26 cellular contexts compared by ENCODE assay signal in the genomic region with DNA sequence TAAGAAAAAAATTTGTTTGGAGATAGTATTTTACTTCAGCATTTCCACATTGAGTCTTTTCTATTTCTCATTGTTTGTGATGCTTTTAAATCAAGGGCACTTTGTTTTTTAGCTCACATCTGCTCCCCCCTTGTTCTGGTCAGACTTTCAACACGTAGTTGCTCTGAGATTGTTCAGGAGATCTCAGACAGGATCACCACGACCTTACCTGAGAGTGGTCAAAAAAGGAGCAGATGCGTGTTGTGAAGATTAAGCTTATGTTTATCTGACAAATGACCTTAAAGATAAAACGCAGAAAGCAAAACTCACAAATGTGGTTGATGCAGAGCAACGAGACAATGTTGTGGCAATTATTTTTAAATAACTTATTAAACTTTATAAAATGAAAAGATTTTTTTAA.
"Had no signal": no experiment of that assay in that cellular context is flagged by ENCODE, and none has a peak within 500 bp of the region (broad histone marks: within the 10 kb centered on the region; RNA-seq: fewer than 3 reads in every experiment).

No MANE protein-coding gene starts in this region.

- H3K4me1 Mint-ChIP-seq: endodermal cell had no signal

- H3K27ac ChIP-seq: colonic mucosa, coronary artery, dorsolateral prefrontal cortex, epithelial cell of prostate, esophagus muscularis mucosa, esophagus squamous epithelium, foreskin keratinocyte, gastrocnemius medialis, gastroesophageal sphincter, heart left ventricle, heart right ventricle, hepatocyte had no signal

- DNase-seq: colonic mucosa; cortex of kidney; dermis blood vessel endothelial cell; dorsolateral prefrontal cortex; effector CD4-positive, alpha-beta T cell; effector CD8-positive, alpha-beta T cell; effector memory CD4-positive, alpha-beta T cell; effector memory CD8-positive, alpha-beta T cell; endodermal cell; erythroblast; esophagus squamous epithelium; foreskin fibroblast; foreskin keratinocyte; foreskin melanocyte; gastrocnemius medialis; glutamatergic neuron; head of caudate nucleus; heart left ventricle; heart right ventricle had no signal

- H3K27me3 Mint-ChIP-seq: dendritic cell treated with granulocyte-macrophage colony-stimulating factor and Interleukin-4, amounts not matched to agents 40 ng/mL and 50 ng/mL, for 4 days; effector memory CD8-positive, alpha-beta T cell had no signal

- H3K36me3 ChIP-seq: colonic mucosa, esophagus muscularis mucosa, esophagus squamous epithelium, gastrocnemius medialis, gastroesophageal sphincter, heart left ventricle, heart right ventricle had no signal

- ATAC-seq: effector memory CD8-positive, alpha-beta T cell; esophagus mucosa; foreskin keratinocyte; gastrocnemius medialis; gastroesophageal sphincter; heart left ventricle; heart right ventricle had no signal

- H3K9me3 ChIP-seq: colonic mucosa, esophagus muscularis mucosa, esophagus squamous epithelium, gastrocnemius medialis, gastroesophageal sphincter, heart left ventricle, heart right ventricle had no signal

- H3K79me2 ChIP-seq: hepatocyte had no signal

- H3K4me3 ChIP-seq: colonic mucosa, coronary artery, dorsolateral prefrontal cortex, esophagus muscularis mucosa, esophagus squamous epithelium, gastrocnemius medialis, gastroesophageal sphincter, heart left ventricle, heart right ventricle, hepatocyte had no signal

- H3K4me2 ChIP-seq: hepatocyte had no signal

- H3K9me3 Mint-ChIP-seq: endodermal cell had no signal

- H3K27ac Mint-ChIP-seq: dendritic cell treated with granulocyte-macrophage colony-stimulating factor and Interleukin-4, amounts not matched to agents 40 ng/mL and 50 ng/mL, for 4 days; effector memory CD8-positive, alpha-beta T cell; endodermal cell had no signal

- H3K27me3 ChIP-seq: colonic mucosa, dorsolateral prefrontal cortex, esophagus muscularis mucosa, esophagus squamous epithelium, foreskin keratinocyte, gastrocnemius medialis, gastroesophageal sphincter, heart right ventricle, hepatocyte had no signal

- H3K4me3 Mint-ChIP-seq: dendritic cell treated with granulocyte-macrophage colony-stimulating factor and Interleukin-4, amounts not matched to agents 40 ng/mL and 50 ng/mL, for 4 days; effector memory CD8-positive, alpha-beta T cell; endodermal cell had no signal

- H2AFZ ChIP-seq: hepatocyte had no signal

- H3K4me1 ChIP-seq: colonic mucosa, esophagus muscularis mucosa, esophagus squamous epithelium, foreskin keratinocyte, gastrocnemius medialis, gastroesophageal sphincter, heart left ventricle, heart right ventricle had no signal
